In genomic region chr9:121607434-121608248, GRCh38 we compare ENCODE assay signal across 10 cellular contexts. TPM values are rescaled to one million over a fixed set of nuclear protein-coding genes. Genes with fewer than 3 reads are reported as not detected.
DNase-seq lines count a peak whose midpoint lies in the region; ATAC-seq, FAIRE-seq and TF ChIP-seq lines count a peak whose summit lies in the region.
"Had no signal": no experiment of that assay in that cellular context is flagged by ENCODE, and none has a peak within 500 bp of the region (broad histone marks: within the 10 kb centered on the region; RNA-seq: fewer than 3 reads in every experiment).

No MANE protein-coding gene starts in this region.

- no peak for FAIRE-seq in A549 (lab: Jason Lieb, UNC)
- FAIRE-seq in GM19239 (lab: Jason Lieb, UNC): no peak
- FAIRE-seq: frontal cortex had no signal

- 72% methylated on average over 13 of the region's 13 CpGs for WGBS in A549 (ENCODE audit: missing lambda C conversion rate)
- WGBS in IMR-90 (ENCODE audit: extremely low coverage in 2 of 2, insufficient read length in 1 of 2), 2 experiments: 52% methylated on average over 8 of the region's 13 CpGs; no CpG with 5 or more reads in 1 of the 2 experiments
- 55% methylated on average over 5 of the region's 13 CpGs for WGBS in right lobe of liver (ENCODE audit: insufficient coverage, low coverage, low lambda C conversion rate, missing lambda C conversion rate)

- in situ Hi-C loops in IMR-90 (cut with MboI; ENCODE audit: low sequenced_read_pairs): no loop called here

- dilution Hi-C loops in IMR-90 (cut with HindIII; ENCODE audit: low sequenced_read_pairs, unreplicated experiment): no loop called here

- no peak overlapping the region for H3K56ac ChIP-seq in IMR-90 (ENCODE audit: extremely low read depth, insufficient read depth, low read length)

- no peaks in the 10 kb centered on the region for H3K36me3 Mint-ChIP-seq in naive thymus-derived CD4-positive, alpha-beta T cell
- H3K36me3 Mint-ChIP-seq: CD4-positive, CD25-positive, alpha-beta regulatory T cell had no signal

- CTCF ChIA-PET in A549 (lab: Yijun Ruan, JAX) (interaction anchor here (0.9 to 1.3 kb wide), 3 partner anchors 9 to 13 kb away, joined by 3 to 6 read pairs (median 3); no protein-coding TSS in a partner anchor), IMR-90 (lab: Yijun Ruan, JAX) (no interaction called here)
- CTCF ChIA-PET in naive thymus-derived CD4-positive, alpha-beta T cell (lab: Charles Lee): no interaction called here

- no peak for TF ChIP-seq CTCF in A549 (IDR thresholded peaks at IDR 0.05)
- no peak for TF ChIP-seq CTCF in IMR-90 (conservative IDR thresholded peaks at IDR 0.05; ENCODE audit: low read depth, low read length)
- no peak for TF ChIP-seq CTCF in breast epithelium (IDR thresholded peaks at IDR 0.05)
- no peak for TF ChIP-seq CTCF in right lobe of liver (IDR thresholded peaks at IDR 0.05)

- H3K9me3 Mint-ChIP-seq in naive thymus-derived CD4-positive, alpha-beta T cell: peaks cover 0 to 4% (median 0%) of the 10 kb centered on the region in 11 donors

- peaks cover 9 to 17% of the 10 kb centered on the region in 2 experiments; a peak in 3 of 4 replicates for H3K79me1 ChIP-seq in IMR-90 (ENCODE audit: low read depth in 1 of 2, low read length in 2 of 2)

- no peaks in the 10 kb centered on the region for H3K36me3 ChIP-seq in IMR-90 (ENCODE audit: control insufficient read depth, insufficient read depth, low read length)
- no peaks in the 10 kb centered on the region for H3K36me3 ChIP-seq in breast epithelium
- no peaks in the 10 kb centered on the region for H3K36me3 ChIP-seq in right lobe of liver
- no peaks in the 10 kb centered on the region for H3K36me3 ChIP-seq in naive thymus-derived CD4-positive, alpha-beta T cell (ENCODE audit: control insufficient read depth in 2 of 3, insufficient read depth in 3 of 3, low read length in 3 of 3)

- H2AK5ac ChIP-seq in IMR-90 (ENCODE audit: low read depth, low read length): 0 out of 2 replicates have a peak overlapping the region, but pooled peaks have one; percentile 26

- no peak overlapping the region for H2BK20ac ChIP-seq in IMR-90 (ENCODE audit: low read depth, low read length)

- no TSS peak for BruUV-seq in IMR-90 (replicated peaks; lab: Mats Ljungman, UMichigan)

- H3K27me3 Mint-ChIP-seq in naive thymus-derived CD4-positive, alpha-beta T cell: peaks cover 33 to 72% (median 52%) of the 10 kb centered on the region in 5 donors

- peak in 1 of 2 experiments; percentile 64 for DNase-seq in A549 (ENCODE audit: low read depth in 1 of 2, low spot score in 1 of 2)
- peak; percentile 60 for DNase-seq in IMR-90
- no peak for DNase-seq in breast epithelium (ENCODE audit: low spot score in 2 of 2)
- DNase-seq in right lobe of liver: no peak
- DNase-seq in naive thymus-derived CD4-positive, alpha-beta T cell: no peak
- no peak for DNase-seq in SHP77 treated with DMSO at 0.1 percent for 48 hours (lab: John Stamatoyannopoulos, UW)
- no peak for DNase-seq in SHP77 (lab: John Stamatoyannopoulos, UW)
- DNase-seq in GM19239 (ENCODE audit: insufficient read length, low spot score): no peak
- DNase-seq: CD4-positive, CD25-positive, alpha-beta regulatory T cell had no signal

- H3K4me1 Mint-ChIP-seq in naive thymus-derived CD4-positive, alpha-beta T cell: peaks cover 4 to 9% (median 5%) of the 10 kb centered on the region in 7 donors

- no peak overlapping the region for H3K27ac Mint-ChIP-seq in naive thymus-derived CD4-positive, alpha-beta T cell
- H3K27ac Mint-ChIP-seq: CD4-positive, CD25-positive, alpha-beta regulatory T cell had no signal

- no peak overlapping the region for H2BK120ac ChIP-seq in IMR-90 (ENCODE audit: low read depth, low read length)

- H3K9me1 ChIP-seq in IMR-90 (ENCODE audit: insufficient read depth, low read length): peaks cover 6% of the 10 kb centered on the region

- ATAC-seq in A549 (0 out of 6 replicates have a peak, but pooled peaks of 1 of the 2 experiments have one; percentile 15), IMR-90 (ENCODE audit: low read depth) (peak; percentile 44; the same call in 1 of the 2 replicates), right lobe of liver (peak in 1 of 4 donors; percentile 6)
- no peak for ATAC-seq in naive thymus-derived CD4-positive, alpha-beta T cell

- POLR2A ChIA-PET in A549 (lab: Yijun Ruan, JAX): no interaction called here
- POLR2A ChIA-PET in IMR-90 (lab: Charles Lee; ENCODE audit: unreplicated experiment): no interaction called here
- POLR2A ChIA-PET in naive thymus-derived CD4-positive, alpha-beta T cell (lab: Charles Lee): no interaction called here

- intact Hi-C loops in IMR-90 (cut with micrococcal nuclease) (no loop called here), breast epithelium (cut with DNase I; ENCODE audit: low total_unique reads) (no loop called here), right lobe of liver (cut with DNase I) (no loop called here)
- intact Hi-C loops in naive thymus-derived CD4-positive, alpha-beta T cell (cut with micrococcal nuclease): no loop called here

- H4K91ac ChIP-seq in IMR-90 (ENCODE audit: insufficient read depth, low read depth, low read length): no peak overlapping the region

- peak overlapping the region; percentile 39; the same call in 1 of the 3 replicates for H3K4me2 ChIP-seq in A549
- H3K4me2 ChIP-seq in IMR-90 (ENCODE audit: low read depth, low read length): no peak overlapping the region

- no peak overlapping the region for H3K9ac ChIP-seq in IMR-90 (ENCODE audit: low read depth, low read length)

- no peak overlapping the region for H3K18ac ChIP-seq in IMR-90 (ENCODE audit: low read depth, low read length)

- no peak overlapping the region for H3K4ac ChIP-seq in IMR-90 (ENCODE audit: low read depth, low read length)

- no peak overlapping the region for H4K5ac ChIP-seq in IMR-90 (ENCODE audit: low read depth, low read length)

- H3K23ac ChIP-seq in IMR-90 (ENCODE audit: low read depth, low read length): no peak overlapping the region

- TF ChIP-seq RAD21 in A549 (conservative IDR thresholded peaks at IDR 0.05 in 1 of 2, IDR thresholded peaks at IDR 0.05 in 1 of 2) (no peak), IMR-90 (IDR thresholded peaks at IDR 0.05; ENCODE audit: low read length) (no peak)

- TF ChIP-seq POLR2A in A549 (IDR thresholded peaks at IDR 0.05; ENCODE audit: low read length) (no peak), IMR-90 (IDR thresholded peaks at IDR 0.05; ENCODE audit: low read depth, low read length) (no peak), breast epithelium (IDR thresholded peaks at IDR 0.05) (no peak), right lobe of liver (IDR thresholded peaks at IDR 0.05) (no peak)

- H3K27ac ChIP-seq in A549 (peak overlapping the region in 1 of 2 experiments; percentile 42; a peak in 2 of 6 replicates), IMR-90 (ENCODE audit: insufficient read depth, low read length) (no peak overlapping the region), breast epithelium (peak overlapping the region; percentile 19 to 81), right lobe of liver (peak overlapping the region in 2 of 3 donors; percentile 5 to 63)
- H3K27ac ChIP-seq in naive thymus-derived CD4-positive, alpha-beta T cell (ENCODE audit: low read depth, low read length): no peak overlapping the region

- H3K9me3 ChIP-seq in A549 (no peaks in the 10 kb centered on the region), IMR-90 (ENCODE audit: control insufficient read depth, insufficient read depth, low read length) (no peaks in the 10 kb centered on the region), breast epithelium (no peaks in the 10 kb centered on the region), right lobe of liver (no peaks in the 10 kb centered on the region)
- no peaks in the 10 kb centered on the region for H3K9me3 ChIP-seq in naive thymus-derived CD4-positive, alpha-beta T cell (ENCODE audit: control insufficient read depth in 2 of 3, low read length in 3 of 3)

- H2AK9ac ChIP-seq in IMR-90 (replicated peaks; ENCODE audit: low read depth, low read length, poor library complexity): no peak overlapping the region

- no peak overlapping the region for H3K4me3 ChIP-seq in A549
- no peak overlapping the region for H3K4me3 ChIP-seq in IMR-90 (ENCODE audit: insufficient read depth, low read depth, low read length)
- H3K4me3 ChIP-seq in breast epithelium: no peak overlapping the region
- H3K4me3 ChIP-seq in right lobe of liver: no peak overlapping the region
- no peak overlapping the region for H3K4me3 ChIP-seq in naive thymus-derived CD4-positive, alpha-beta T cell (ENCODE audit: low read length)

- H2BK15ac ChIP-seq in IMR-90 (ENCODE audit: low read depth, low read length): no peak overlapping the region

- no peak overlapping the region for H4K8ac ChIP-seq in IMR-90 (ENCODE audit: low read depth in 2 of 2, low read length in 2 of 2)

- no peak overlapping the region for H2BK5ac ChIP-seq in IMR-90 (ENCODE audit: low read depth, low read length, poor library complexity, severe bottlenecking)

- no peak overlapping the region for H3K14ac ChIP-seq in IMR-90 (replicated peaks; ENCODE audit: low read depth, low read length)

- H3K4me3 Mint-ChIP-seq in naive thymus-derived CD4-positive, alpha-beta T cell: no peak overlapping the region
- H3K4me3 Mint-ChIP-seq: CD4-positive, CD25-positive, alpha-beta regulatory T cell had no signal

- H3K27me3 ChIP-seq in IMR-90 (ENCODE audit: control insufficient read depth, insufficient read depth, low read length) (no peaks in the 10 kb centered on the region), breast epithelium (no peaks in the 10 kb centered on the region), right lobe of liver (no peaks in the 10 kb centered on the region)
- H3K27me3 ChIP-seq in naive thymus-derived CD4-positive, alpha-beta T cell (ENCODE audit: control insufficient read depth in 2 of 2, insufficient read depth in 2 of 2, low read length in 2 of 2): peaks cover 0 to 3% of the 10 kb centered on the region in 2 donors

- H3K4me1 ChIP-seq in A549: peaks cover 35% of the 10 kb centered on the region
- H3K4me1 ChIP-seq in IMR-90 (ENCODE audit: control insufficient read depth, insufficient read depth, low read length): peaks cover 14% of the 10 kb centered on the region; the same call in 1 of the 2 replicates
- peaks cover 0 to 8% of the 10 kb centered on the region in 2 donors for H3K4me1 ChIP-seq in breast epithelium
- peaks cover 0 to 55% (median 14%) of the 10 kb centered on the region in 4 donors for H3K4me1 ChIP-seq in right lobe of liver
- no peaks in the 10 kb centered on the region for H3K4me1 ChIP-seq in naive thymus-derived CD4-positive, alpha-beta T cell (ENCODE audit: control insufficient read depth in 2 of 2, insufficient read depth in 2 of 2, low read length in 2 of 2)

- no peak for TF ChIP-seq EP300 in A549 (IDR thresholded peaks at IDR 0.05)

- peak overlapping the region; percentile 27 for H2AFZ ChIP-seq in IMR-90 (replicated peaks; ENCODE audit: low read length, poor library complexity)

- peaks cover 37% of the 10 kb centered on the region; the same call in 1 of the 2 replicates for H4K20me1 ChIP-seq in IMR-90 (ENCODE audit: insufficient read depth, low read length)

RNA-seq across cellular contexts. Expression of gene DAB2IP, which starts 43.8 kb away (rescaled TPM):
- polyA plus RNA-seq in A549 (2011; rRNA removed) (9.4 and 9.7 TPM in 2 replicates), A549 (2017; fragmentation: RNase III; extraction: RNeasy Plus Mini Kit Qiagen cat#74134 plus additional on column Dnase treatment) (12.8 to 13.9 TPM (median 13.2 TPM) in 3 replicates), IMR-90 (2012; rRNA removed) (17.2 and 20.4 TPM in 2 replicates)
- polyA plus RNA-seq in A549 (2012; cell fraction: cytosol; rRNA removed): 7.7 and 11.9 TPM in 2 replicates
- 13.1 and 17.3 TPM in 2 replicates for polyA plus RNA-seq in A549 (2012; cell fraction: nucleus; rRNA removed)
- polyA minus RNA-seq in A549 (2011; rRNA and poly(A)+ RNA removed): 22.4 and 25.6 TPM in 2 replicates
- total RNA-seq in IMR-90 (2012; rRNA removed) (5.6 and 6.1 TPM in 2 replicates), breast epithelium (10 to 100 TPM; 16.0 to 56.0 (median 55.8) TPM), right lobe of liver (10 to 100 TPM; 15.1 to 21.6 (median 19.0) TPM)
- 12.2 and 16.5 TPM in 2 replicates for polyA plus RNA-seq in IMR-90 (2012; cell fraction: cytosol; rRNA removed)
- 27.8 and 42.5 TPM in 2 replicates for polyA plus RNA-seq in IMR-90 (2012; cell fraction: nucleus; rRNA removed; ENCODE audit: low replicate concordance)
- total RNA-seq in naive thymus-derived CD4-positive, alpha-beta T cell: under 1 TPM in 1 of 5 experiments, not detected in 4; 0.15 TPM
- polyA plus RNA-seq in naive thymus-derived CD4-positive, alpha-beta T cell: not detected
- total RNA-seq: CD4-positive, CD25-positive, alpha-beta regulatory T cell had no signal
- polyA plus RNA-seq: CD4-positive, CD25-positive, alpha-beta regulatory T cell had no signal

Comparison
In these comparisons a context has a peak if more than half of its experiments do, and no peak if none do; other contexts are left out.
1. H3K27ac ChIP-seq: peak in breast epithelium (2 of 2) and right lobe of liver (2 of 3); none in IMR-90 (single experiment) and naive thymus-derived CD4-positive, alpha-beta T cell (single experiment).